27 cellular contexts compared by ENCODE assay signal in the genomic region with DNA sequence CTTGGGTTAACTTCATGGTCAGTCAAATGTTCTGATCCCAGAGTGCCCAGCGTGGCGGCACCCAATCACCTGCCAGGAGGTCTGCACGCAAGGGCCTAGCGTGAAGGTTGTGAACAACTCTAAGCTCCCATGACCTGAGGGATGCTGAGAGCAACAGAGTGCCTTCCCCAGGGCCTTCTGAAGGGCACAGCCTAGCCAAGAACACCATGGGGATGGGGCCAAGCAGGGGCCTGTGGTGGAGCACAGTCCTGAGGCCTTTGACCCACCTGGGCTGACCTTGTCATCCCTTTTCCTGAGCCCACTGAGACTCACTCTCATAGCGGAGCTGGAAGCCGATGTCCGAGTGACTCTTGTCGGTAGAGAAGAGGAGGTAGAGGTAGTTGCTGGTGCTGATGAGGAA.
"Had no signal": no experiment of that assay in that cellular context is flagged by ENCODE, and none has a peak within 500 bp of the region (broad histone marks: within the 10 kb centered on the region; RNA-seq: fewer than 3 reads in every experiment).

No MANE protein-coding gene starts in this region.

- H3K9me3 ChIP-seq: heart left ventricle, left ventricle myocardium inferior, mucosa of descending colon, ovary, stomach, testis, thyroid gland, transverse colon, uterus had no signal

- H3K36me3 Mint-ChIP-seq: immature natural killer cell; memory B cell; natural killer cell treated with Interleukin-12 subunit alpha and Interleukin-12 subunit beta and Interleukin-15 and Interleukin-18, amount 100 ng/mL, for 72 hours; stimulated activated naive B cell treated with anti-CD40 and anti-IgM and Interleukin-4, amounts not matched to agents 10 μg/mL and 1 μg/mL and 100 μg/mL, for 72 hours had no signal

- H3K4me1 ChIP-seq: heart left ventricle, left ventricle myocardium inferior, stomach, testis, thyroid gland, transverse colon, uterus had no signal

- H3K36me3 ChIP-seq: heart left ventricle, left ventricle myocardium inferior, ovary, stomach, thyroid gland, transverse colon, uterus had no signal

- H3K4me3 ChIP-seq: heart left ventricle, left ventricle myocardium inferior, mucosa of descending colon, ovary, skin epidermis, stomach, testis, thyroid gland, transverse colon, uterus had no signal

- H3K27ac ChIP-seq: heart left ventricle, left ventricle myocardium inferior, ovary, skin epidermis, stomach, testis, thyroid gland, transverse colon, uterus had no signal

- H3K4me1 Mint-ChIP-seq: immature natural killer cell; memory B cell; stimulated activated naive B cell treated with anti-CD40 and anti-IgM and Interleukin-4, amounts not matched to agents 10 μg/mL and 1 μg/mL and 100 μg/mL, for 72 hours had no signal

- DNase-seq: heart left ventricle; hypothalamus; immature natural killer cell; left ventricle myocardium inferior; midbrain; mucosa of descending colon; naive thymus-derived CD4-positive, alpha-beta T cell; nucleus accumbens; ovary; retina; right cardiac atrium; stimulated activated CD4-positive, alpha-beta T cell treated with anti-CD3 and anti-CD28 coated beads, Interleukin-12 subunit alpha, Interleukin-12 subunit beta, amount 100 ng/mL, for 4 hours; stimulated activated CD4-positive, alpha-beta T cell treated with anti-CD3 and anti-CD28 coated beads, Interleukin-15, amount 100 ng/mL, for 24 hours; stimulated activated CD4-positive, alpha-beta T cell treated with anti-CD3 and anti-CD28 coated beads, Interleukin-2, amount 100 ng/mL, for 24 hours; stimulated activated CD4-positive, alpha-beta T cell treated with anti-CD3 and anti-CD28 coated beads, Interleukin-4, amount 100 ng/mL, for 1 hour; stimulated activated naive B cell treated with anti-CD40 and anti-IgM and Interleukin-4, amounts not matched to agents 10 μg/mL and 1 μg/mL and 100 μg/mL, for 72 hours; stimulated activated naive CD8-positive, alpha-beta T cell treated with anti-CD3 and anti-CD28 coated beads, Interleukin-15, Interleukin-2, amounts not matched to agents 100 U/mL and 50 U/mL, for 24 hours; stomach; thyroid gland; transverse colon; uterus had no signal

- ATAC-seq: heart left ventricle; mucosa of descending colon; naive thymus-derived CD4-positive, alpha-beta T cell; natural killer cell treated with Interleukin-12 subunit alpha and Interleukin-12 subunit beta and Interleukin-15 and Interleukin-18, amount 100 ng/mL, for 72 hours; right cardiac atrium; sciatic nerve; stimulated activated naive B cell treated with anti-CD40 and anti-IgM and Interleukin-4, amounts not matched to agents 10 μg/mL and 1 μg/mL and 100 μg/mL, for 72 hours; stimulated activated naive CD8-positive, alpha-beta T cell treated with anti-CD3 and anti-CD28 coated beads, Interleukin-15, Interleukin-2, amounts not matched to agents 100 U/mL and 50 U/mL, for 24 hours had no signal

- H3K27ac Mint-ChIP-seq: immature natural killer cell; memory B cell; naive thymus-derived CD4-positive, alpha-beta T cell; natural killer cell treated with Interleukin-12 subunit alpha and Interleukin-12 subunit beta and Interleukin-15 and Interleukin-18, amount 100 ng/mL, for 72 hours; progenitor cell of endocrine pancreas; stimulated activated naive B cell treated with anti-CD40 and anti-IgM and Interleukin-4, amounts not matched to agents 10 μg/mL and 1 μg/mL and 100 μg/mL, for 72 hours had no signal

- H3K9me3 Mint-ChIP-seq: immature natural killer cell; memory B cell; natural killer cell treated with Interleukin-12 subunit alpha and Interleukin-12 subunit beta and Interleukin-15 and Interleukin-18, amount 100 ng/mL, for 72 hours; stimulated activated naive B cell treated with anti-CD40 and anti-IgM and Interleukin-4, amounts not matched to agents 10 μg/mL and 1 μg/mL and 100 μg/mL, for 72 hours had no signal

- H3K27me3 ChIP-seq: ovary, stomach, testis, thyroid gland, transverse colon, uterus had no signal

- H3K4me3 Mint-ChIP-seq: immature natural killer cell; memory B cell; naive thymus-derived CD4-positive, alpha-beta T cell; natural killer cell treated with Interleukin-12 subunit alpha and Interleukin-12 subunit beta and Interleukin-15 and Interleukin-18, amount 100 ng/mL, for 72 hours; stimulated activated naive B cell treated with anti-CD40 and anti-IgM and Interleukin-4, amounts not matched to agents 10 μg/mL and 1 μg/mL and 100 μg/mL, for 72 hours had no signal
